17 cellular contexts compared by ENCODE assay signal in genomic region chr2:38013158-38013752, GRCh38.
DNase-seq lines count a peak whose midpoint lies in the region; ATAC-seq lines count a peak whose summit lies in the region.
"Had no signal": no experiment of that assay in that cellular context is flagged by ENCODE, and none has a peak within 500 bp of the region (broad histone marks: within the 10 kb centered on the region; RNA-seq: fewer than 3 reads in every experiment).

No MANE protein-coding gene starts in this region.

- no peak overlapping the region for H3K4me3 Mint-ChIP-seq in activated naive CD4-positive, alpha-beta T cell treated with anti-CD3 and anti-CD28 coated beads for 36 hours
- H3K4me3 Mint-ChIP-seq: activated B cell treated with CpG ODN at 0.5 μM for 24 hours, H9 had no signal

- H3K9me3 Mint-ChIP-seq in activated naive CD4-positive, alpha-beta T cell treated with anti-CD3 and anti-CD28 coated beads for 36 hours: no peaks in the 10 kb centered on the region
- H3K9me3 Mint-ChIP-seq: activated B cell treated with CpG ODN at 0.5 μM for 24 hours had no signal

- peak; percentile 39 for DNase-seq in EH (ENCODE audit: low read depth)
- DNase-seq in MV-4-11 (lab: John Stamatoyannopoulos, UW): peak; percentile 59
- DNase-seq in dedifferentiated amniotic fluid mesenchymal stem cell (ENCODE audit: extremely low spot score): peak; percentile 19
- DNase-seq in non-pigmented ciliary epithelial cell (ENCODE audit: low read depth): peak; percentile 49
- DNase-seq in SHP77 treated with DMSO at 0.1 percent for 48 hours (lab: John Stamatoyannopoulos, UW): no peak
- no peak for DNase-seq in activated naive CD4-positive, alpha-beta T cell treated with anti-CD3 and anti-CD28 coated beads for 36 hours
- no peak for DNase-seq in GM19240 (ENCODE audit: insufficient read length, low spot score)
- DNase-seq: activated B cell treated with CpG ODN at 0.5 μM for 24 hours; activated gamma-delta T cell; H9; NCI-H2029 treated with DMSO at 0.1 percent for 48 hours; NCI-H69; ovary; small intestine; stimulated activated naive CD4-positive, alpha-beta T cell treated with Interleukin-2 at 50 U/mL for 16 hours; SW 1271 had no signal

- H3K27me3 Mint-ChIP-seq in activated naive CD4-positive, alpha-beta T cell treated with anti-CD3 and anti-CD28 coated beads for 36 hours (ENCODE audit: low read depth): no peaks in the 10 kb centered on the region
- H3K27me3 Mint-ChIP-seq: activated B cell treated with CpG ODN at 0.5 μM for 24 hours had no signal

- H3K36me3 Mint-ChIP-seq in activated naive CD4-positive, alpha-beta T cell treated with anti-CD3 and anti-CD28 coated beads for 36 hours (ENCODE audit: low read depth): peaks cover 8% of the 10 kb centered on the region

- no peak overlapping the region for H3K27ac Mint-ChIP-seq in activated naive CD4-positive, alpha-beta T cell treated with anti-CD3 and anti-CD28 coated beads for 36 hours
- H3K27ac Mint-ChIP-seq: activated B cell treated with CpG ODN at 0.5 μM for 24 hours had no signal

- ATAC-seq in HG03159 (IDR thresholded peaks at IDR 0.05; ENCODE audit: unreplicated experiment): no peak

- CTCF ChIA-PET in activated naive CD4-positive, alpha-beta T cell treated with anti-CD3 and anti-CD28 coated beads for 36 hours (lab: Charles Lee): no interaction called here

- H3K4me1 Mint-ChIP-seq in activated naive CD4-positive, alpha-beta T cell treated with anti-CD3 and anti-CD28 coated beads for 36 hours (ENCODE audit: low read depth): no peaks in the 10 kb centered on the region
- H3K4me1 Mint-ChIP-seq: activated B cell treated with CpG ODN at 0.5 μM for 24 hours had no signal

- intact Hi-C loops in activated naive CD4-positive, alpha-beta T cell treated with anti-CD3 and anti-CD28 coated beads for 36 hours (cut with micrococcal nuclease): no loop called here

Comparison
In these comparisons a context has a peak if more than half of its experiments do, and no peak if none do; other contexts are left out.
1. DNase-seq: peak in EH (single experiment), MV-4-11 (single experiment), dedifferentiated amniotic fluid mesenchymal stem cell (single experiment) and non-pigmented ciliary epithelial cell (single experiment); none in SHP77 treated with DMSO at 0.1 percent for 48 hours (single experiment), activated naive CD4-positive, alpha-beta T cell treated with anti-CD3 and anti-CD28 coated beads for 36 hours (single experiment) and GM19240 (single experiment).